34 cellular contexts compared by ENCODE assay signal in genomic region chr17:7101531-7101930, GRCh38. TPM values are rescaled to one million over a fixed set of nuclear protein-coding genes. Genes with fewer than 3 reads are reported as not detected.
"Had no signal": no experiment of that assay in that cellular context is flagged by ENCODE, and none has a peak within 500 bp of the region (broad histone marks: within the 10 kb centered on the region; RNA-seq: fewer than 3 reads in every experiment).

No MANE protein-coding gene starts in this region.

- H3K9me3 Mint-ChIP-seq: activated CD4-positive, alpha-beta T cell treated with anti-CD3 and anti-CD28 coated beads, Interleukin-2, amount 10 ng/mL, durations not matched to agents 24 days and 14 days; activated CD8-positive, alpha-beta T cell treated with anti-CD3 and anti-CD28 coated beads for 36 hours; activated naive CD4-positive, alpha-beta T cell treated with anti-CD3 and anti-CD28 coated beads for 36 hours; activated naive CD4-positive, alpha-beta T cell treated with anti-CD3 and anti-CD28 coated beads, Interleukin-2, amount 50 U/mL, for 72 hours; activated T-cell treated with anti-CD3 and anti-CD28 coated beads, Interleukin-2, amount 50 U/mL, for 72 hours; activated T-helper 17 cell treated with anti-CD3 and anti-CD28 coated beads, Interleukin-2, amount 50 U/mL, for 72 hours had no signal

- H3K4me3 ChIP-seq: adrenal gland, body of pancreas, breast epithelium, PC-9 had no signal

- H3K4me3 Mint-ChIP-seq: activated CD4-positive, alpha-beta T cell treated with anti-CD3 and anti-CD28 coated beads, Interleukin-2, amount 10 ng/mL, durations not matched to agents 24 days and 14 days; activated CD8-positive, alpha-beta T cell treated with anti-CD3 and anti-CD28 coated beads for 36 hours; activated naive CD4-positive, alpha-beta T cell treated with anti-CD3 and anti-CD28 coated beads for 36 hours; activated T-cell treated with anti-CD3 and anti-CD28 coated beads, Interleukin-2, amount 50 U/mL, for 72 hours; activated T-helper 17 cell treated with anti-CD3 and anti-CD28 coated beads, Interleukin-2, amount 50 U/mL, for 72 hours had no signal

- H3K4me1 Mint-ChIP-seq: activated CD4-positive, alpha-beta T cell treated with anti-CD3 and anti-CD28 coated beads, Interleukin-2, amount 10 ng/mL, durations not matched to agents 24 days and 14 days; activated T-helper 17 cell treated with anti-CD3 and anti-CD28 coated beads, Interleukin-2, amount 50 U/mL, for 72 hours had no signal

- H3K27ac ChIP-seq: adrenal gland, body of pancreas, breast epithelium, PC-9, RWPE1 had no signal

- H3K36me3 Mint-ChIP-seq: activated naive CD4-positive, alpha-beta T cell treated with anti-CD3 and anti-CD28 coated beads, Interleukin-2, amount 50 U/mL, for 72 hours had no signal

- H3K36me3 ChIP-seq: adrenal gland, breast epithelium, WERI-Rb-1 had no signal

- DNase-seq: activated CD4-positive, alpha-beta T cell treated with anti-CD3 and anti-CD28 coated beads, Interleukin-2, amount 10 ng/mL, durations not matched to agents 24 days and 14 days; activated CD4-positive, alpha-beta T cell treated with anti-CD3 and anti-CD28 coated beads, Interleukin-2, amount 50 U/mL, for 4 hours; activated CD8-positive, alpha-beta T cell treated with anti-CD3 and anti-CD28 coated beads for 36 hours; activated gamma-delta T cell treated with Interleukin-2 at 50 U/mL for 16 hours; activated naive CD4-positive, alpha-beta T cell treated with anti-CD3 and anti-CD28 coated beads for 36 hours; activated T-cell treated with anti-CD3 and anti-CD28 coated beads, Interleukin-2, amount 50 U/mL, for 1 hour; activated T-cell treated with anti-CD3 and anti-CD28 coated beads, Interleukin-2, amount 50 U/mL, for 72 hours; adrenal gland; body of pancreas; Karpas-422; NCI-H1105; NCI-H1417 treated with DMSO at 0.1 percent for 48 hours; NCI-H1694; NCI-H1930; NCI-H2081 treated with DMSO at 0.1 percent for 48 hours; NCI-H226; NCI-H524 treated with DMSO at 0.1 percent for 48 hours; NCI-H748 treated with DMSO at 0.1 percent for 48 hours; NK-92 treated with Interleukin-12 subunit alpha and Interleukin-12 subunit beta, amount 100 ng/mL, for 24 hours; PC-9; T1000 had no signal

- ATAC-seq: activated CD8-positive, alpha-beta T cell treated with anti-CD3 and anti-CD28 coated beads for 36 hours; activated naive CD4-positive, alpha-beta T cell treated with anti-CD3 and anti-CD28 coated beads, Interleukin-2, amount 50 U/mL, for 72 hours; activated T-cell treated with anti-CD3 and anti-CD28 coated beads, Interleukin-2, amount 50 U/mL, for 72 hours; activated T-helper 17 cell treated with anti-CD3 and anti-CD28 coated beads, Interleukin-2, amount 50 U/mL, for 72 hours; body of pancreas; Right ventricle myocardium inferior had no signal

- H3K9me3 ChIP-seq: adrenal gland, body of pancreas, breast epithelium had no signal

- H3K4me1 ChIP-seq: adrenal gland, body of pancreas, breast epithelium had no signal

- H3K27ac Mint-ChIP-seq: activated CD4-positive, alpha-beta T cell treated with anti-CD3 and anti-CD28 coated beads, Interleukin-2, amount 10 ng/mL, durations not matched to agents 24 days and 14 days; activated CD8-positive, alpha-beta T cell treated with anti-CD3 and anti-CD28 coated beads for 36 hours; activated naive CD4-positive, alpha-beta T cell treated with anti-CD3 and anti-CD28 coated beads for 36 hours; activated naive CD4-positive, alpha-beta T cell treated with anti-CD3 and anti-CD28 coated beads, Interleukin-2, amount 50 U/mL, for 72 hours; activated T-cell treated with anti-CD3 and anti-CD28 coated beads, Interleukin-2, amount 50 U/mL, for 72 hours had no signal

RNA-seq across cellular contexts. Expression of gene ASGR2, which starts 13.1 kb away (rescaled TPM):
- total RNA-seq: activated CD4-positive, alpha-beta T cell treated with anti-CD3 and anti-CD28 coated beads, Interleukin-2, amount 10 ng/mL, durations not matched to agents 24 days and 14 days; activated CD8-positive, alpha-beta memory T cell treated with anti-CD3 and anti-CD28 coated beads for 36 hours; activated CD8-positive, alpha-beta T cell treated with anti-CD3 and anti-CD28 coated beads for 36 hours; activated naive CD4-positive, alpha-beta T cell treated with anti-CD3 and anti-CD28 coated beads for 36 hours; activated naive CD4-positive, alpha-beta T cell treated with anti-CD3 and anti-CD28 coated beads, Interleukin-2, amount 50 U/mL, for 72 hours; activated T-cell treated with anti-CD3 and anti-CD28 coated beads, Interleukin-2, amount 50 U/mL, for 72 hours; activated T-helper 17 cell treated with anti-CD3 and anti-CD28 coated beads, Interleukin-2, amount 50 U/mL, for 72 hours; astrocyte; body of pancreas; MCF 10A; NCI-H460; OCI-LY7; PC-9; T-helper 1 cell treated with Interleukin-12 subunit alpha and Interleukin-12 subunit beta and Interleukin-4 antibody, amounts not matched to agents 30 ng/mL and 1 ng/mL, for 36 hours; T-helper 2 cell treated with Interferon-gamma antibody and Interleukin-4, amounts not matched to agents 100 ng/mL and 5 ng/mL, for 36 hours had no signal

RNA-seq across cellular contexts. Expression of gene CLEC10A, which starts 21.5 kb away (rescaled TPM):
- total RNA-seq: activated CD4-positive, alpha-beta T cell treated with anti-CD3 and anti-CD28 coated beads, Interleukin-2, amount 10 ng/mL, durations not matched to agents 24 days and 14 days; activated CD8-positive, alpha-beta memory T cell treated with anti-CD3 and anti-CD28 coated beads for 36 hours; activated CD8-positive, alpha-beta T cell treated with anti-CD3 and anti-CD28 coated beads for 36 hours; activated naive CD4-positive, alpha-beta T cell treated with anti-CD3 and anti-CD28 coated beads for 36 hours; activated naive CD4-positive, alpha-beta T cell treated with anti-CD3 and anti-CD28 coated beads, Interleukin-2, amount 50 U/mL, for 72 hours; activated T-cell treated with anti-CD3 and anti-CD28 coated beads, Interleukin-2, amount 50 U/mL, for 72 hours; activated T-helper 17 cell treated with anti-CD3 and anti-CD28 coated beads, Interleukin-2, amount 50 U/mL, for 72 hours; astrocyte; MCF 10A; NCI-H460; OCI-LY7; PC-9; T-helper 1 cell treated with Interleukin-12 subunit alpha and Interleukin-12 subunit beta and Interleukin-4 antibody, amounts not matched to agents 30 ng/mL and 1 ng/mL, for 36 hours; T-helper 2 cell treated with Interferon-gamma antibody and Interleukin-4, amounts not matched to agents 100 ng/mL and 5 ng/mL, for 36 hours had no signal

RNA-seq across cellular contexts. Expression of gene SLC16A11, which starts 57.6 kb away (rescaled TPM):
- total RNA-seq: astrocyte, MCF 10A, OCI-LY7, PC-9 had no signal
